ENCODE assay signal across 1 cellular context in the genomic region with DNA sequence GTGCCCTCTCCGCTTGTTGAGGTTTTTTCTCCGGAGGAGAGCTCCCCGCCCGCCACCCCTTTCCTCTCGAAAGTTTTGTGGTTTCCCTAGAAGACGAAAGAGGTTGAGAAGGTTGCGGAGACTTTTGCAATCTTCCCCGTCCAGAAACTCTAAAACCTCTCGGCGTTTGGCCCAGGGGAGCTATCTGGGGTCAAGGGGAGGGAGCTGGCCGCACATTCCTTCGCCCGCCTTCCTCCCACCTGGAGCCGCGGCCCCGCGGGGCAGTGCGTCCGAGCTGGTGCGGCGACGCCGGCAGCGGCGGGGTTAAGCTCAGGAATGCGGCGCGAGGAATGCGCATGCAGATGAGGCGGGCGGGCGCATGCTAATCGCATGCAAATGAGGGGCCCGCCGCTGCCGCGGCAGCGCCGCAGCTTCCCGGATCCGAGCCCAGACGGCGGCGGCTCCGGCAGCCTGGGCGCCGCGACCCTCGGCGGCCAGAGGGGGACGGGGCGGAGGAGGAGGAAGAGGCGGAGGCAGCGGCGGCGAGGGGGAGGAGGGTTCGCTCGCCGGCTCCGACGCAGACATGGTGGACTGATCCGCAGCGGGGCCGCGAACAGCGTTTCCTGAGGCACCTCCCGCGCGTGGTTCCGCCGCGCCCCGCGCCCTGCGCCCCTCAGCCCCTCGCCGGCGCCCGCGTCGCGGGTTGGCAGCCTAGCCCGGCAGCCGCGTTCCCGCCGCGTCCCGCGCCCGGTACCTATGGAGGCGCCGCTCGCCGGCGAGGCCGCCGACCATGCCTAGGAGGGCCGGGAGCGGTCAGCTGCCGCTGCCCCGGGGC.
A peak's percentile ranks its signal among the peaks of the same experiment; 100 is the strongest.
TF ChIP-seq lines count a peak whose summit lies in the region.

WWC2 (plus strand) TSS at position 535 of the 814 bp plus-strand sequence; CDS start at position 770, 235 bp downstream.

TF ChIP-seq in K562, 482 proteins besides CTCF, POLR2A, EP300 and RAD21 (continued from another document and continues in another):
- no peak for TF ChIP-seq ZNF444 (CRISPR knock-in tag; IDR thresholded peaks at IDR 0.05)
- TF ChIP-seq ZKSCAN3 (CRISPR knock-in tag; IDR thresholded peaks at IDR 0.05), result no peak
- TF ChIP-seq CBX1 (IDR thresholded peaks at IDR 0.05; ENCODE audit: low read depth), result 0 out of 2 replicates have a peak, but pooled peaks have one; percentile 37
- peak; percentile 87 to 89 for TF ChIP-seq NRF1 (conservative IDR thresholded peaks at IDR 0.05 in 1 of 2, IDR thresholded peaks at IDR 0.05 in 1 of 2)
- no peak for TF ChIP-seq CHD7 (IDR thresholded peaks at IDR 0.05; ENCODE audit: low read depth, low read length)
- TF ChIP-seq RBM17 (IDR thresholded peaks at IDR 0.05; ENCODE audit: borderline replicate concordance, low read depth, low read length), result no peak
- no peak for TF ChIP-seq JUNB (CRISPR knock-in tag; conservative IDR thresholded peaks at IDR 0.05)
- TF ChIP-seq, protein P1, sequence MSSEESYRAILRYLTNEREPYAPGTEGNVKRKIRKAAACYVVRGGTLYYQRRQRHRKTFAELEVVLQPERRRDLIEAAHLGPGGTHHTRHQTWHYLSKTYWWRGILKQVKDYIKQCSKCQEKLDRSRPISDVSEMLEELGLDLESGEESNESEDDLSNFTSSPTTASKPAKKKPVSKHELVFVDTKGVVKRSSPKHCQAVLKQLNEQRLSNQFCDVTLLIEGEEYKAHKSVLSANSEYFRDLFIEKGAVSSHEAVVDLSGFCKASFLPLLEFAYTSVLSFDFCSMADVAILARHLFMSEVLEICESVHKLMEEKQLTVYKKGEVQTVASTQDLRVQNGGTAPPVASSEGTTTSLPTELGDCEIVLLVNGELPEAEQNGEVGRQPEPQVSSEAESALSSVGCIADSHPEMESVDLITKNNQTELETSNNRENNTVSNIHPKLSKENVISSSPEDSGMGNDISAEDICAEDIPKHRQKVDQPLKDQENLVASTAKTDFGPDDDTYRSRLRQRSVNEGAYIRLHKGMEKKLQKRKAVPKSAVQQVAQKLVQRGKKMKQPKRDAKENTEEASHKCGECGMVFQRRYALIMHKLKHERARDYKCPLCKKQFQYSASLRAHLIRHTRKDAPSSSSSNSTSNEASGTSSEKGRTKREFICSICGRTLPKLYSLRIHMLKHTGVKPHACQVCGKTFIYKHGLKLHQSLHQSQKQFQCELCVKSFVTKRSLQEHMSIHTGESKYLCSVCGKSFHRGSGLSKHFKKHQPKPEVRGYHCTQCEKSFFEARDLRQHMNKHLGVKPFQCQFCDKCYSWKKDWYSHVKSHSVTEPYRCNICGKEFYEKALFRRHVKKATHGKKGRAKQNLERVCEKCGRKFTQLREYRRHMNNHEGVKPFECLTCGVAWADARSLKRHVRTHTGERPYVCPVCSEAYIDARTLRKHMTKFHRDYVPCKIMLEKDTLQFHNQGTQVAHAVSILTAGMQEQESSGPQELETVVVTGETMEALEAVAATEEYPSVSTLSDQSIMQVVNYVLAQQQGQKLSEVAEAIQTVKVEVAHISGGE (CRISPR knock-in tag; IDR thresholded peaks at IDR 0.05), result peak in 1 of 3 experiments; percentile 63; a peak in 2 of 6 replicates
- no peak for TF ChIP-seq SRSF7 (optimal IDR thresholded peaks at IDR 0.05; ENCODE audit: low read depth, low read length)
- TF ChIP-seq RBBP5 (IDR thresholded peaks at IDR 0.05; ENCODE audit: borderline replicate concordance, insufficient read depth, low read length, poor library complexity, severe bottlenecking), result peak; percentile 76
- TF ChIP-seq, protein P2, sequence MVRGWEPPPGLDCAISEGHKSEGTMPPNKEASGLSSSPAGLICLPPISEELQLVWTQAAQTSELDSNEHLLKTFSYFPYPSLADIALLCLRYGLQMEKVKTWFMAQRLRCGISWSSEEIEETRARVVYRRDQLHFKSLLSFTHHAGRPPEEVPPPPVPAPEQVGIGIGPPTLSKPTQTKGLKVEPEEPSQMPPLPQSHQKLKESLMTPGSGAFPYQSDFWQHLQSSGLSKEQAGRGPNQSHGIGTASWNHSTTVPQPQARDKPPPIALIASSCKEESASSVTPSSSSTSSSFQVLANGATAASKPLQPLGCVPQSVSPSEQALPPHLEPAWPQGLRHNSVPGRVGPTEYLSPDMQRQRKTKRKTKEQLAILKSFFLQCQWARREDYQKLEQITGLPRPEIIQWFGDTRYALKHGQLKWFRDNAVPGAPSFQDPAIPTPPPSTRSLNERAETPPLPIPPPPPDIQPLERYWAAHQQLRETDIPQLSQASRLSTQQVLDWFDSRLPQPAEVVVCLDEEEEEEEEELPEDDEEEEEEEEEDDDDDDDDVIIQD (CRISPR knock-in tag; IDR thresholded peaks at IDR 0.05), result no peak
- TF ChIP-seq NCOR1 (IDR thresholded peaks at IDR 0.05), result peak; percentile 48; the same call in 1 of the 2 replicates
- TF ChIP-seq, protein P3, sequence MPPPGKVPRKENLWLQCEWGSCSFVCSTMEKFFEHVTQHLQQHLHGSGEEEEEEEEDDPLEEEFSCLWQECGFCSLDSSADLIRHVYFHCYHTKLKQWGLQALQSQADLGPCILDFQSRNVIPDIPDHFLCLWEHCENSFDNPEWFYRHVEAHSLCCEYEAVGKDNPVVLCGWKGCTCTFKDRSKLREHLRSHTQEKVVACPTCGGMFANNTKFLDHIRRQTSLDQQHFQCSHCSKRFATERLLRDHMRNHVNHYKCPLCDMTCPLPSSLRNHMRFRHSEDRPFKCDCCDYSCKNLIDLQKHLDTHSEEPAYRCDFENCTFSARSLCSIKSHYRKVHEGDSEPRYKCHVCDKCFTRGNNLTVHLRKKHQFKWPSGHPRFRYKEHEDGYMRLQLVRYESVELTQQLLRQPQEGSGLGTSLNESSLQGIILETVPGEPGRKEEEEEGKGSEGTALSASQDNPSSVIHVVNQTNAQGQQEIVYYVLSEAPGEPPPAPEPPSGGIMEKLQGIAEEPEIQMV (tag; conservative IDR thresholded peaks at IDR 0.05; ENCODE audit: low read depth), result no peak
- no peak for TF ChIP-seq ELF4 (CRISPR knock-in tag; IDR thresholded peaks at IDR 0.05)
- no peak for TF ChIP-seq SMARCB1 (IDR thresholded peaks at IDR 0.05; ENCODE audit: insufficient read length, low read depth)
- TF ChIP-seq ZNF134 (CRISPR knock-in tag; conservative IDR thresholded peaks at IDR 0.05), result no peak
- TF ChIP-seq ATF3 (IDR thresholded peaks at IDR 0.05), result no peak
- no peak for TF ChIP-seq ATF3 (CRISPR knock-in tag; conservative IDR thresholded peaks at IDR 0.05)
- peak; percentile 99 for TF ChIP-seq ZBTB7A (IDR thresholded peaks at IDR 0.05; ENCODE audit: borderline replicate concordance, control insufficient read depth, low read depth, low read length)
- no peak for TF ChIP-seq MEF2A (IDR thresholded peaks at IDR 0.05; ENCODE audit: control insufficient read depth, low read depth, low read length)
- no peak for TF ChIP-seq PHTF2 (CRISPR knock-in tag; IDR thresholded peaks at IDR 0.05)
- 0 out of 2 replicates have a peak, but pooled peaks have one; percentile 34 for TF ChIP-seq GTF2E2 (tag; IDR thresholded peaks at IDR 0.05)
- no peak for TF ChIP-seq BRD4 (IDR thresholded peaks at IDR 0.05)
- no peak for TF ChIP-seq ZNF224 (CRISPR knock-in tag; IDR thresholded peaks at IDR 0.05)
- 0 out of 2 replicates have a peak, but pooled peaks have one; percentile 52 for TF ChIP-seq HIVEP1 (CRISPR knock-in tag; IDR thresholded peaks at IDR 0.05)
- no peak for TF ChIP-seq SRF (CRISPR knock-in tag; IDR thresholded peaks at IDR 0.05)
- TF ChIP-seq CHCHD3 (CRISPR knock-in tag; IDR thresholded peaks at IDR 0.05), result no peak
- TF ChIP-seq ZFP36 (IDR thresholded peaks at IDR 0.05; ENCODE audit: low read depth, low read length, partially characterized antibody), result no peak
- TF ChIP-seq RUNX1 (IDR thresholded peaks at IDR 0.05; ENCODE audit: low read depth), result no peak
- no peak for TF ChIP-seq GATA2 (CRISPR knock-in tag; IDR thresholded peaks at IDR 0.05)
- TF ChIP-seq, protein P4, sequence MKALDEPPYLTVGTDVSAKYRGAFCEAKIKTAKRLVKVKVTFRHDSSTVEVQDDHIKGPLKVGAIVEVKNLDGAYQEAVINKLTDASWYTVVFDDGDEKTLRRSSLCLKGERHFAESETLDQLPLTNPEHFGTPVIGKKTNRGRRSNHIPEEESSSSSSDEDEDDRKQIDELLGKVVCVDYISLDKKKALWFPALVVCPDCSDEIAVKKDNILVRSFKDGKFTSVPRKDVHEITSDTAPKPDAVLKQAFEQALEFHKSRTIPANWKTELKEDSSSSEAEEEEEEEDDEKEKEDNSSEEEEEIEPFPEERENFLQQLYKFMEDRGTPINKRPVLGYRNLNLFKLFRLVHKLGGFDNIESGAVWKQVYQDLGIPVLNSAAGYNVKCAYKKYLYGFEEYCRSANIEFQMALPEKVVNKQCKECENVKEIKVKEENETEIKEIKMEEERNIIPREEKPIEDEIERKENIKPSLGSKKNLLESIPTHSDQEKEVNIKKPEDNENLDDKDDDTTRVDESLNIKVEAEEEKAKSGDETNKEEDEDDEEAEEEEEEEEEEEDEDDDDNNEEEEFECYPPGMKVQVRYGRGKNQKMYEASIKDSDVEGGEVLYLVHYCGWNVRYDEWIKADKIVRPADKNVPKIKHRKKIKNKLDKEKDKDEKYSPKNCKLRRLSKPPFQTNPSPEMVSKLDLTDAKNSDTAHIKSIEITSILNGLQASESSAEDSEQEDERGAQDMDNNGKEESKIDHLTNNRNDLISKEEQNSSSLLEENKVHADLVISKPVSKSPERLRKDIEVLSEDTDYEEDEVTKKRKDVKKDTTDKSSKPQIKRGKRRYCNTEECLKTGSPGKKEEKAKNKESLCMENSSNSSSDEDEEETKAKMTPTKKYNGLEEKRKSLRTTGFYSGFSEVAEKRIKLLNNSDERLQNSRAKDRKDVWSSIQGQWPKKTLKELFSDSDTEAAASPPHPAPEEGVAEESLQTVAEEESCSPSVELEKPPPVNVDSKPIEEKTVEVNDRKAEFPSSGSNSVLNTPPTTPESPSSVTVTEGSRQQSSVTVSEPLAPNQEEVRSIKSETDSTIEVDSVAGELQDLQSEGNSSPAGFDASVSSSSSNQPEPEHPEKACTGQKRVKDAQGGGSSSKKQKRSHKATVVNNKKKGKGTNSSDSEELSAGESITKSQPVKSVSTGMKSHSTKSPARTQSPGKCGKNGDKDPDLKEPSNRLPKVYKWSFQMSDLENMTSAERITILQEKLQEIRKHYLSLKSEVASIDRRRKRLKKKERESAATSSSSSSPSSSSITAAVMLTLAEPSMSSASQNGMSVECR (CRISPR knock-in tag; IDR thresholded peaks at IDR 0.05), result no peak
